In genomic region chr4:125321709-125322362, GRCh38 we compare ENCODE assay signal across 9 cellular contexts. TPM values are rescaled to one million over a fixed set of nuclear protein-coding genes. Genes with fewer than 3 reads are reported as not detected.
A peak's percentile ranks its signal among the peaks of the same experiment; 100 is the strongest.
DNase-seq lines count a peak whose midpoint lies in the region; ATAC-seq and TF ChIP-seq lines count a peak whose summit lies in the region.
"Had no signal": no experiment of that assay in that cellular context is flagged by ENCODE, and none has a peak within 500 bp of the region (broad histone marks: within the 10 kb centered on the region; RNA-seq: fewer than 3 reads in every experiment).

No MANE protein-coding gene starts in this region.

- TF ChIP-seq CTCF in brain (conservative IDR thresholded peaks at IDR 0.05), result no peak

- peaks cover 0 to 3% (median 0%) of the 10 kb centered on the region in 5 experiments for H3K9me3 Mint-ChIP-seq in brain

- H3K79me2 ChIP-seq in GM23248 (ENCODE audit: insufficient read depth), result peaks cover 90% of the 10 kb centered on the region

- H3K36me3 ChIP-seq in GM23248 (ENCODE audit: low read depth) (no peaks in the 10 kb centered on the region), iPS-15b (ENCODE audit: control insufficient read depth, insufficient read depth, low read length) (no peaks in the 10 kb centered on the region), skeletal muscle tissue (ENCODE audit: control insufficient read depth in 3 of 3, insufficient read depth in 3 of 3, low read length in 3 of 3) (peaks cover 0 to 9% (median 0%) of the 10 kb centered on the region in 3 donors)

- H3K9me2 ChIP-seq in GM23248 (ENCODE audit: insufficient read depth), result no peaks in the 10 kb centered on the region

- H4K20me1 ChIP-seq in GM23248 (ENCODE audit: insufficient read depth), result no peaks in the 10 kb centered on the region

- DNase-seq in GM23248, result peak; percentile 84
- DNase-seq in foreskin melanocyte, result no peak
- no peak for DNase-seq in activated CD4-positive, alpha-beta T cell treated with anti-CD3 and anti-CD28 coated beads, Interleukin-2, amount 50 U/mL, for 4 hours
- DNase-seq in globus pallidus (ENCODE audit: low spot score), result no peak
- DNase-seq: NCI-H1417 had no signal

- in situ Hi-C loops in GM23248 (cut with MboI), result loop anchor here (25.0 kb wide), 1 partner anchor 1290 kb away; no protein-coding TSS in a partner anchor

- peaks cover 29% of the 10 kb centered on the region for H3K36me3 Mint-ChIP-seq in brain

- peaks cover 85% of the 10 kb centered on the region for H3K4me1 Mint-ChIP-seq in brain

- H3K4me1 ChIP-seq in GM23248 (ENCODE audit: insufficient read depth), result peaks cover 64% of the 10 kb centered on the region
- H3K4me1 ChIP-seq in iPS-15b (ENCODE audit: control insufficient read depth, insufficient read depth, low read length), result peaks cover 24% of the 10 kb centered on the region
- peaks cover 15 to 39% (median 32%) of the 10 kb centered on the region in 3 donors for H3K4me1 ChIP-seq in skeletal muscle tissue (ENCODE audit: control insufficient read depth in 3 of 3, insufficient read depth in 3 of 3, low read length in 3 of 3)

- peak overlapping the region; percentile 82 to 96 (median 89) for H3K4me3 Mint-ChIP-seq in brain

- H3K9ac ChIP-seq in GM23248 (peak overlapping the region; percentile 32), iPS-15b (ENCODE audit: low read depth, low read length) (peak overlapping the region; percentile 6), skeletal muscle tissue (ENCODE audit: low read depth in 1 of 3, low read length in 3 of 3) (peak overlapping the region; percentile 6 to 74 (median 55))

- peak overlapping the region; percentile 85 for H3K4me2 ChIP-seq in GM23248 (ENCODE audit: unreplicated experiment)

- peak overlapping the region; percentile 64 for H3K27ac ChIP-seq in GM23248
- peak overlapping the region; percentile 85 for H3K27ac ChIP-seq in skeletal muscle tissue (ENCODE audit: low read depth, low read length)

- H3K4me3 ChIP-seq in GM23248, result peak overlapping the region; percentile 66
- H3K4me3 ChIP-seq in iPS-15b (ENCODE audit: low read depth, low read length), result no peak overlapping the region
- H3K4me3 ChIP-seq in skeletal muscle tissue (ENCODE audit: low read length in 3 of 3), result peak overlapping the region; percentile 13 to 65 (median 46)

- peak overlapping the region in 4 of 5 experiments; percentile 23 to 94 (median 77) for H3K27ac Mint-ChIP-seq in brain

- H3K9me3 ChIP-seq in GM23248 (ENCODE audit: low read depth) (no peaks in the 10 kb centered on the region), iPS-15b (ENCODE audit: control insufficient read depth, insufficient read depth, low read length) (no peaks in the 10 kb centered on the region), skeletal muscle tissue (ENCODE audit: control insufficient read depth in 3 of 3, low read length in 3 of 3) (no peaks in the 10 kb centered on the region)

- no peak for ATAC-seq in HG03159 (IDR thresholded peaks at IDR 0.05; ENCODE audit: unreplicated experiment)

- H3K27me3 ChIP-seq in GM23248 (replicated peaks; ENCODE audit: insufficient read depth), result no peaks in the 10 kb centered on the region
- peaks cover 19% of the 10 kb centered on the region for H3K27me3 ChIP-seq in iPS-15b (ENCODE audit: control insufficient read depth, insufficient read depth, low read length)
- peaks cover 0 to 4% (median 0%) of the 10 kb centered on the region in 3 donors for H3K27me3 ChIP-seq in skeletal muscle tissue (ENCODE audit: control insufficient read depth in 3 of 3, insufficient read depth in 3 of 3, low read length in 3 of 3)

- peaks cover 11% of the 10 kb centered on the region for H3K27me3 Mint-ChIP-seq in brain

- H2AFZ ChIP-seq in GM23248, result 0 out of 2 replicates have a peak overlapping the region, but pooled peaks have one; percentile 37

- H3F3A ChIP-seq in GM23248 (ENCODE audit: insufficient read depth), result peaks cover 39% of the 10 kb centered on the region

RNA-seq across cellular contexts. Expression of gene FAT4, which starts 7.1 kb away (rescaled TPM):
- 22.0 and 22.4 TPM in 2 replicates for total RNA-seq in GM23248 (2014; rRNA removed; shearing (Covaris generic))
- 2.1 and 2.4 TPM in 2 replicates for polyA plus RNA-seq in GM23248 (2016; fragmentation: Nextera tagmentation; extraction: Ambion mirVana)
- polyA plus RNA-seq in brain (ENCODE audit: insufficient read depth, low read depth, low replicate concordance), result 0.71 TPM
- 66.3 TPM for total RNA-seq in skeletal muscle tissue
